Comparison of ENCODE assay signal across 20 cellular contexts in genomic region chr6:113412589-113413367, GRCh38.
DNase-seq lines count a peak whose midpoint lies in the region; ATAC-seq, FAIRE-seq and TF ChIP-seq lines count a peak whose summit lies in the region.
"Had no signal": no experiment of that assay in that cellular context is flagged by ENCODE, and none has a peak within 500 bp of the region (broad histone marks: within the 10 kb centered on the region; RNA-seq: fewer than 3 reads in every experiment).

No MANE protein-coding gene starts in this region.

- TF ChIP-seq POLR2A in K562 (conservative IDR thresholded peaks at IDR 0.05): no peak

- no peak overlapping the region for H3K27ac ChIP-seq in K562 (ENCODE audit: extremely low read depth, low read depth, low read length)
- H3K27ac ChIP-seq in tibial artery: no peak overlapping the region
- H3K27ac ChIP-seq: gastroesophageal sphincter, SJSA1 had no signal

- in situ Hi-C loops in K562 (cut with MboI): no loop called here

- intact Hi-C loops in K562 (cut with micrococcal nuclease) (no loop called here), tibial artery (cut with DNase I; ENCODE audit: low total_unique reads) (no loop called here)

- no peak for TF ChIP-seq RAD21 in K562 (CRISPR knock-in tag; conservative IDR thresholded peaks at IDR 0.05 in 1 of 2, IDR thresholded peaks at IDR 0.05 in 1 of 2)

- DNase-seq in DMS79 (lab: John Stamatoyannopoulos, UW): peak; percentile 42
- peak; percentile 54 for DNase-seq in OCI-M1 (lab: John Stamatoyannopoulos, UW)
- no peak for DNase-seq in K562 (ENCODE audit: extremely low read depth in 1 of 4, low spot score in 3 of 4)
- peak; percentile 10 for DNase-seq in medulla oblongata (ENCODE audit: extremely low spot score)
- DNase-seq in tibial artery: no peak
- DNase-seq in HuH-7 (ENCODE audit: low spot score): no peak
- no peak for DNase-seq in COR-L47 (lab: John Stamatoyannopoulos, UW)
- DNase-seq: activated CD8-positive, alpha-beta memory T cell treated with anti-CD3 and anti-CD28 coated beads for 24 hours; activated naive CD4-positive, alpha-beta T cell treated with anti-CD3 and anti-CD28 coated beads, Interleukin-2, amount 50 U/mL, for 16 hours; activated T-cell treated with anti-CD3 and anti-CD28 coated beads, Interleukin-2, amount 50 U/mL, for 72 hours; DMS53; Karpas-422; NCI-H1417; NCI-H748 treated with DMSO at 0.1 percent for 48 hours; retina had no signal

- no peak overlapping the region for H3K4me2 ChIP-seq in K562 (ENCODE audit: insufficient read depth, low read length)

- H3K79me2 ChIP-seq in K562 (ENCODE audit: control insufficient read depth, insufficient read depth, low read length): no peaks in the 10 kb centered on the region

- TF ChIP-seq CTCF in K562 (IDR thresholded peaks at IDR 0.05 in 2 of 3, conservative IDR thresholded peaks at IDR 0.05 in 1 of 3; ENCODE audit: insufficient read depth in 2 of 3, low read depth in 1 of 3, low read length in 3 of 3) (no peak), tibial artery (IDR thresholded peaks at IDR 0.05) (no peak)

- H3K4me1 ChIP-seq in K562 (replicated peaks in 1 of 2; ENCODE audit: control insufficient read depth in 2 of 2, insufficient read depth in 2 of 2, low read length in 2 of 2) (no peaks in the 10 kb centered on the region), tibial artery (peaks cover 0 to 21% (median 4%) of the 10 kb centered on the region in 4 donors)
- H3K4me1 ChIP-seq: gastroesophageal sphincter had no signal

- H3K36me3 ChIP-seq in K562 (ENCODE audit: control insufficient read depth, insufficient read depth, low read length) (no peaks in the 10 kb centered on the region), tibial artery (no peaks in the 10 kb centered on the region)
- H3K36me3 ChIP-seq: gastroesophageal sphincter, SJSA1 had no signal

- H2AFZ ChIP-seq in K562 (ENCODE audit: low read depth, low read length): no peak overlapping the region

- H3K9ac ChIP-seq in K562 (ENCODE audit: insufficient read depth in 1 of 2, low read depth in 2 of 2, low read length in 2 of 2): no peak overlapping the region

- no peak overlapping the region for H3K4me3 ChIP-seq in K562
- no peak overlapping the region for H3K4me3 ChIP-seq in tibial artery
- H3K4me3 ChIP-seq: gastroesophageal sphincter, SJSA1 had no signal

- CTCF ChIA-PET in K562 (lab: Yijun Ruan, JAX; ENCODE audit: low intra/inter-chr PET ratio): no interaction called here

- H3K27me3 ChIP-seq in K562 (ENCODE audit: control insufficient read depth in 2 of 2, insufficient read depth in 2 of 2, low read length in 2 of 2) (no peaks in the 10 kb centered on the region), tibial artery (no peaks in the 10 kb centered on the region)
- H3K27me3 ChIP-seq: gastroesophageal sphincter, SJSA1 had no signal

- no TSS peak for BruUV-seq in K562 (replicated peaks; lab: Mats Ljungman, UMichigan)

- 18% methylated on average over 1 of the region's 1 CpG for WGBS in K562 (ENCODE audit: insufficient coverage, low coverage, missing lambda C conversion rate)

- TF ChIP-seq EP300 in K562 (IDR thresholded peaks at IDR 0.05; ENCODE audit: low read length): no peak

- H3K9me1 ChIP-seq in K562 (ENCODE audit: control insufficient read depth, insufficient read depth, low read length): no peaks in the 10 kb centered on the region

- no peak for ATAC-seq in K562
- no peak for ATAC-seq in GM18909 (IDR thresholded peaks at IDR 0.05; ENCODE audit: poor library complexity, unreplicated experiment)
- ATAC-seq: activated CD4-positive, CD25-positive, alpha-beta regulatory T cell treated with anti-CD3 and anti-CD28 coated beads, Interleukin-2, amount 50 U/mL, for 24 hours; activated T-cell treated with anti-CD3 and anti-CD28 coated beads, Interleukin-2, amount 50 U/mL, for 72 hours; gastroesophageal sphincter; stimulated activated effector memory CD8-positive, alpha-beta T cell treated with anti-CD3 and anti-CD28 coated beads, Interleukin-12 subunit alpha, Interleukin-12 subunit beta, amount 100 ng/mL, for 72 hours had no signal

- H3K9me3 ChIP-seq in K562 (replicated peaks; ENCODE audit: control insufficient read depth, insufficient read depth, low read depth, low read length) (no peaks in the 10 kb centered on the region), tibial artery (no peaks in the 10 kb centered on the region)
- H3K9me3 ChIP-seq: gastroesophageal sphincter, SJSA1 had no signal

- no peak for FAIRE-seq in K562 (lab: Jason Lieb, UNC)

- POLR2A ChIA-PET in K562 (lab: Yijun Ruan, JAX): interaction anchor here (0.6 kb wide), 1 partner anchor 41 kb away, joined by 3 read pairs; no protein-coding TSS in a partner anchor

- no peaks in the 10 kb centered on the region for H4K20me1 ChIP-seq in K562 (replicated peaks; ENCODE audit: control insufficient read depth, insufficient read depth, low read length)

TF ChIP-seq in K562, 482 proteins besides CTCF, POLR2A, EP300 and RAD21 (continues in another document):
- peak; percentile 79; the same call in 1 of the 2 replicates for TF ChIP-seq C11orf30 (IDR thresholded peaks at IDR 0.05; ENCODE audit: low read depth)
- no peak for TF ChIP-seq KLF6 (CRISPR knock-in tag; IDR thresholded peaks at IDR 0.05; ENCODE audit: borderline replicate concordance)
- no peak for TF ChIP-seq PHB2 (IDR thresholded peaks at IDR 0.05; ENCODE audit: low read depth)
- no peak for TF ChIP-seq ARNT (IDR thresholded peaks at IDR 0.05)
- no peak for TF ChIP-seq E2F1 (CRISPR knock-in tag; IDR thresholded peaks at IDR 0.05)
- TF ChIP-seq BACH1 (tag; IDR thresholded peaks at IDR 0.05): 0 out of 2 replicates have a peak, but pooled peaks have one; percentile 40
- peak; percentile 88 for TF ChIP-seq MAFG (tag; conservative IDR thresholded peaks at IDR 0.05)
- peak; percentile 85 for TF ChIP-seq ZNF316 (IDR thresholded peaks at IDR 0.05)
- TF ChIP-seq NFIC (IDR thresholded peaks at IDR 0.05): no peak
- no peak for TF ChIP-seq FUS (optimal IDR thresholded peaks at IDR 0.05; ENCODE audit: low read depth, low read length)
- TF ChIP-seq DEAF1 (CRISPR knock-in tag; IDR thresholded peaks at IDR 0.05): no peak
- TF ChIP-seq ZNF165 (CRISPR knock-in tag; IDR thresholded peaks at IDR 0.05; ENCODE audit: borderline replicate concordance): no peak
- no peak for TF ChIP-seq ZNF212 (CRISPR knock-in tag; IDR thresholded peaks at IDR 0.05)
- no peak for TF ChIP-seq SOX6 (IDR thresholded peaks at IDR 0.05)
- TF ChIP-seq NFE2L1 (tag; IDR thresholded peaks at IDR 0.05; ENCODE audit: borderline replicate concordance, low read depth): peak; percentile 67; the same call in 1 of the 2 replicates
- TF ChIP-seq NFE2 (IDR thresholded peaks at IDR 0.05; ENCODE audit: low read depth): peak; percentile 66
- TF ChIP-seq MTA3 (IDR thresholded peaks at IDR 0.05; ENCODE audit: borderline replicate concordance): no peak
- no peak for TF ChIP-seq ZNF764 (CRISPR knock-in tag; IDR thresholded peaks at IDR 0.05; ENCODE audit: low read depth)
- no peak for TF ChIP-seq KLF16 (IDR thresholded peaks at IDR 0.05)
- TF ChIP-seq IRF2 (CRISPR knock-in tag; IDR thresholded peaks at IDR 0.05): no peak
- TF ChIP-seq CREB5 (CRISPR knock-in tag; IDR thresholded peaks at IDR 0.05): no peak
- TF ChIP-seq ZNF143 (CRISPR knock-in tag; IDR thresholded peaks at IDR 0.05): no peak
- TF ChIP-seq MAFK (IDR thresholded peaks at IDR 0.05; ENCODE audit: low read length): peak; percentile 79

Comparison
In these comparisons a context has a peak if more than half of its experiments do, and no peak if none do; other contexts are left out.
1. DNase-seq: peak in DMS79 (single experiment), OCI-M1 (single experiment) and medulla oblongata (single experiment); none in K562 (0 of 4), tibial artery (0 of 2), HuH-7 (single experiment) and COR-L47 (single experiment).